13 cellular contexts compared by ENCODE assay signal in the genomic region with DNA sequence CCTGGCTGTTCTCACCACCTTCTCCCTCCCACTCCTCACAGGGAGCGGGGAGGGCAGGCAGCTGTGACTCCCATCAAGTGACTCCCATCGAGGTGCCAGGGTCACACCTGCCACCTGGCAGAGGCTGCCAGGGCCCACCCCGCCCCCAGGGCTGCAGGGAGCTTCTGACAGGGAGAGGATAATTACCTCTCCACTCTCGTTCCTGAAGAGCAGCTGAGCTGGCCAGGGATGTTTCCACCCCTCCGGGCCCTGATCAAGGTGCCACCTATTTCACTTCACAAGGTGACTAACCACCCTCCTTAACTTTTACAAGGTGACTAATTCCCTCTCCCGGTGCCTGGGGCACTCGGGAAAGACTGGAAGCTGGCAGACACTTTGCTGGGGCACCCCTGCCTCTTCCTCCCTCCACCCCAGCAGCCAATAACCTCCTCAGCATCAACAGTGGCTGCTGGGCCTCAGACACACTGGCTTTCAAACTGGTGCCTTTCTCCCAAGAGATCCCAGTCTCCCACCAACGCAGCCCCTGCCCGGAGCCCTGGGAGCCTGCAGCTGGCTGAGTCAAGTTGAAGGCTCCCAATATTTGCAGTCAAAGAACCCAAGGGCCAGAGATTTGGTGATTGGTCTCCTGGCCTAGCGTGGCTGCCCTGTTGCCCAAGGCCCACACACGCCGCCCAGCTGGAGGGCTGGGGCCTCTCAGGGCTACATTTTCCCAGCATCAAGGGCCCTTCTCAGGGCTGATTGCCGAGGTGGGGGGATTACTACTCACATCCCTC. TPM values are rescaled to one million over a fixed set of nuclear protein-coding genes. Genes with fewer than 3 reads are reported as not detected.
DNase-seq lines count a peak whose midpoint lies in the region; ATAC-seq, FAIRE-seq and TF ChIP-seq lines count a peak whose summit lies in the region.
"Had no signal": no experiment of that assay in that cellular context is flagged by ENCODE, and none has a peak within 500 bp of the region (broad histone marks: within the 10 kb centered on the region; RNA-seq: fewer than 3 reads in every experiment).

No MANE protein-coding gene starts in this region.

- FAIRE-seq in keratinocyte (lab: Jason Lieb, UNC), result peak; percentile 92
- FAIRE-seq: TTC549 had no signal

- no peaks in the 10 kb centered on the region for H3K36me3 Mint-ChIP-seq in activated CD4-positive, alpha-beta memory T cell treated with anti-CD3 and anti-CD28 coated beads for 36 hours

- no peak overlapping the region for H3K4me3 Mint-ChIP-seq in activated CD4-positive, alpha-beta memory T cell treated with anti-CD3 and anti-CD28 coated beads for 36 hours
- H3K4me3 Mint-ChIP-seq: activated T-cell treated with anti-CD3 and anti-CD28 coated beads, Interleukin-2, amount 50 U/mL, for 24 hours; B cell had no signal

- CTCF ChIA-PET in PC-3 (lab: Charles Lee), result interaction anchor here (0.6 to 0.7 kb wide), 3 partner anchors 63 to 221 kb away, joined by 3 to 4 read pairs (median 3); no protein-coding TSS in a partner anchor
- CTCF ChIA-PET in activated CD4-positive, alpha-beta memory T cell treated with anti-CD3 and anti-CD28 coated beads for 36 hours (lab: Charles Lee), result no interaction called here

- H3K9ac ChIP-seq in PC-3 (ENCODE audit: low read length) (peak overlapping the region; percentile 48), keratinocyte (ENCODE audit: control insufficient read depth, extremely low read depth, insufficient read depth, low read length) (no peak overlapping the region)
- H3K9ac ChIP-seq: GM23248 had no signal

- H3K79me2 ChIP-seq in PC-3 (ENCODE audit: low read length), result no peaks in the 10 kb centered on the region
- H3K79me2 ChIP-seq in keratinocyte (ENCODE audit: control insufficient read depth, insufficient read depth, low read length), result no peaks in the 10 kb centered on the region

- H4K20me1 ChIP-seq in PC-3 (ENCODE audit: low read length) (peaks cover 4% of the 10 kb centered on the region; the same call in 1 of the 2 replicates), keratinocyte (ENCODE audit: control insufficient read depth, extremely low read depth, insufficient read depth, low read length) (peaks cover 22% of the 10 kb centered on the region)

- dilution Hi-C loops in keratinocyte (cut with MboI; ENCODE audit: extremely low pct_ligation_motif_present, low sequenced_read_pairs), result no loop called here

- no peak for TF ChIP-seq CTCF in PC-3 (conservative IDR thresholded peaks at IDR 0.05; ENCODE audit: low read depth, low read length)
- no peak for TF ChIP-seq CTCF in keratinocyte (optimal IDR thresholded peaks at IDR 0.05 in 1 of 3, IDR thresholded peaks at IDR 0.05 in 1 of 3, conservative IDR thresholded peaks at IDR 0.05 in 1 of 3; ENCODE audit: extremely low read depth in 1 of 3, insufficient read depth in 2 of 3, low read length in 3 of 3)
- TF ChIP-seq CTCF in GM10266 (IDR thresholded peaks at IDR 0.05; ENCODE audit: control insufficient read depth, insufficient read depth, low read depth, missing control alignments), result no peak

- no peaks in the 10 kb centered on the region for H3F3A ChIP-seq in PC-3 (ENCODE audit: low read length, unreplicated experiment)

- no peak overlapping the region for H3K27ac Mint-ChIP-seq in activated CD4-positive, alpha-beta memory T cell treated with anti-CD3 and anti-CD28 coated beads for 36 hours
- H3K27ac Mint-ChIP-seq: activated T-cell treated with anti-CD3 and anti-CD28 coated beads, Interleukin-2, amount 50 U/mL, for 24 hours; B cell had no signal

- H3K4me1 Mint-ChIP-seq in activated CD4-positive, alpha-beta memory T cell treated with anti-CD3 and anti-CD28 coated beads for 36 hours (ENCODE audit: low read depth), result peaks cover 2% of the 10 kb centered on the region

- no TSS peak for BruUV-seq in PC-3 (replicated peaks; lab: Mats Ljungman, UMichigan)

- H3K27ac ChIP-seq in PC-3 (ENCODE audit: low read length), result peak overlapping the region; percentile 75
- no peak overlapping the region for H3K27ac ChIP-seq in keratinocyte (ENCODE audit: control insufficient read depth, insufficient read depth, low read length)
- H3K27ac ChIP-seq: GM23248, right lobe of liver had no signal

- H3K4me2 ChIP-seq in PC-3 (ENCODE audit: low read length) (peak overlapping the region; percentile 61), keratinocyte (ENCODE audit: control insufficient read depth, extremely low read depth, insufficient read depth, low read depth, low read length) (peak overlapping the region; percentile 6)

- peaks cover 6% of the 10 kb centered on the region; the same call in 1 of the 2 replicates for H3K36me3 ChIP-seq in PC-3 (ENCODE audit: low read depth, low read length)
- no peaks in the 10 kb centered on the region for H3K36me3 ChIP-seq in keratinocyte (ENCODE audit: control insufficient read depth in 2 of 2, extremely low read depth in 1 of 2, insufficient read depth in 2 of 2, low read length in 2 of 2)
- H3K36me3 ChIP-seq: right lobe of liver had no signal

- H3K27me3 ChIP-seq in PC-3 (ENCODE audit: low read length), result no peaks in the 10 kb centered on the region
- H3K27me3 ChIP-seq in keratinocyte (ENCODE audit: control insufficient read depth, extremely low read depth, insufficient read depth, low read length), result peaks cover 57% of the 10 kb centered on the region
- H3K27me3 ChIP-seq: right lobe of liver had no signal

- POLR2A ChIA-PET in PC-3 (lab: Charles Lee; ENCODE audit: unreplicated experiment), result interaction anchor here (0.6 kb wide), 1 partner anchor 469 kb away, joined by 3 read pairs; no protein-coding TSS in a partner anchor
- POLR2A ChIA-PET in activated CD4-positive, alpha-beta memory T cell treated with anti-CD3 and anti-CD28 coated beads for 36 hours (lab: Charles Lee), result no interaction called here

- no peaks in the 10 kb centered on the region for H3K9me1 ChIP-seq in keratinocyte (ENCODE audit: control insufficient read depth, extremely low read depth, insufficient read depth, low read length)

- intact Hi-C loops in PC-3 (cut with micrococcal nuclease), result loop anchor here (1.0 to 5.0 kb wide), 2 partner anchors 33 to 253 kb away; no protein-coding TSS in a partner anchor
- intact Hi-C loops in activated CD4-positive, alpha-beta memory T cell treated with anti-CD3 and anti-CD28 coated beads for 36 hours (cut with micrococcal nuclease), result no loop called here

- DNase-seq in DMS53 (lab: John Stamatoyannopoulos, UW) (peak; percentile 96), NCI-H1436 (lab: John Stamatoyannopoulos, UW) (peak; percentile 84), PC-3 (peak; percentile 99), keratinocyte (ENCODE audit: low read depth, low spot score) (peak; percentile 94), pons (ENCODE audit: low spot score) (no peak), activated gamma-delta T cell treated with Interleukin-2 at 50 U/mL for 16 hours (no peak), GM10266 (ENCODE audit: extremely low spot score) (no peak)
- no peak for DNase-seq in activated CD4-positive, alpha-beta memory T cell treated with anti-CD3 and anti-CD28 coated beads for 36 hours
- DNase-seq: activated T-cell treated with anti-CD3 and anti-CD28 coated beads, Interleukin-2, amount 50 U/mL, for 24 hours; GM23248; right lobe of liver had no signal

- no peak overlapping the region for H3K4me3 ChIP-seq in PC-3 (ENCODE audit: low read length)
- no peak overlapping the region for H3K4me3 ChIP-seq in keratinocyte (ENCODE audit: control insufficient read depth in 2 of 3, extremely low read depth in 1 of 3, insufficient read depth in 2 of 3, low read depth in 1 of 3, low read length in 3 of 3)
- H3K4me3 ChIP-seq: GM23248, right lobe of liver had no signal

- no peaks in the 10 kb centered on the region for H3K9me3 ChIP-seq in PC-3 (ENCODE audit: low read length)
- H3K9me3 ChIP-seq in keratinocyte (ENCODE audit: control insufficient read depth, low read depth, low read length), result no peaks in the 10 kb centered on the region
- H3K9me3 ChIP-seq: right lobe of liver had no signal

- no peaks in the 10 kb centered on the region for H3K9me2 ChIP-seq in PC-3 (replicated peaks; ENCODE audit: low read length)

- H3K27me3 Mint-ChIP-seq in activated CD4-positive, alpha-beta memory T cell treated with anti-CD3 and anti-CD28 coated beads for 36 hours, result no peaks in the 10 kb centered on the region
- H3K27me3 Mint-ChIP-seq: activated T-cell treated with anti-CD3 and anti-CD28 coated beads, Interleukin-2, amount 50 U/mL, for 24 hours had no signal

- H3K4me1 ChIP-seq in PC-3 (ENCODE audit: insufficient read depth, low read length), result peaks cover 70% of the 10 kb centered on the region
- peaks cover 18% of the 10 kb centered on the region for H3K4me1 ChIP-seq in keratinocyte (ENCODE audit: control insufficient read depth, extremely low read depth, insufficient read depth, low read length)
- H3K4me1 ChIP-seq: right lobe of liver had no signal

- H3K9me3 Mint-ChIP-seq in activated CD4-positive, alpha-beta memory T cell treated with anti-CD3 and anti-CD28 coated beads for 36 hours, result no peaks in the 10 kb centered on the region
- H3K9me3 Mint-ChIP-seq: activated T-cell treated with anti-CD3 and anti-CD28 coated beads, Interleukin-2, amount 50 U/mL, for 24 hours had no signal

- peak; percentile 65 for ATAC-seq in PC-3
- ATAC-seq: right lobe of liver had no signal

- H2AFZ ChIP-seq in PC-3 (ENCODE audit: low read length), result no peak overlapping the region
- no peak overlapping the region for H2AFZ ChIP-seq in keratinocyte (ENCODE audit: control insufficient read depth, low read length)
- H2AFZ ChIP-seq: GM23248 had no signal

RNA-seq across cellular contexts. Expression of gene MYRF, which starts 22.0 kb away (rescaled TPM):
- total RNA-seq in PC-3 (2014; rRNA removed), result 5.1 and 7.0 TPM in 2 replicates
- polyA plus RNA-seq in keratinocyte, result 0.14 to 0.24 TPM (median 0.24 TPM) in 3 replicates
- 0.07 TPM for polyA plus RNA-seq in keratinocyte (2011; ENCODE audit: low read depth)
- polyA plus RNA-seq in keratinocyte (2011; cell fraction: cytosol; rRNA removed), result 0.13 and 0.17 TPM in 2 replicates
- polyA plus RNA-seq in keratinocyte (2011; cell fraction: nucleus; rRNA removed), result 0.50 and 0.79 TPM in 2 replicates
- 0.24 and 0.39 TPM in 2 replicates for polyA plus RNA-seq in keratinocyte (2012; ENCODE audit: low replicate concordance)
- polyA minus RNA-seq in keratinocyte, result 0.19 to 1.1 TPM (median 0.20 TPM) in 3 replicates
- 0.96 TPM for polyA minus RNA-seq in keratinocyte (2011; cell fraction: cytosol; rRNA and poly(A)+ RNA removed)
- polyA minus RNA-seq in keratinocyte (2011; cell fraction: nucleus; rRNA and poly(A)+ RNA removed), result 0.47 and 0.53 TPM in 2 replicates
- 1 to 10 TPM; 1.2 to 1.4 TPM for total RNA-seq in activated CD4-positive, alpha-beta memory T cell treated with anti-CD3 and anti-CD28 coated beads for 36 hours
- total RNA-seq: GM23248 had no signal

RNA-seq across cellular contexts. Expression of gene DAGLA, which starts 50.2 kb away (rescaled TPM):
- total RNA-seq in PC-3 (2014; rRNA removed), result 8.6 and 12.2 TPM in 2 replicates
- 0.03 to 0.08 TPM (median 0.04 TPM) in 3 replicates for polyA plus RNA-seq in keratinocyte
- not detected for polyA plus RNA-seq in keratinocyte (2011; ENCODE audit: low read depth)
- polyA plus RNA-seq in keratinocyte (2011; cell fraction: cytosol; rRNA removed), result 0.04 TPM in 2 replicates
- polyA plus RNA-seq in keratinocyte (2011; cell fraction: nucleus; rRNA removed), result 0.20 and 0.23 TPM in 2 replicates
- polyA plus RNA-seq in keratinocyte (2012; ENCODE audit: low replicate concordance), result 0.14 TPM in 1 of 2 replicates, not detected in the other
- 0.07 to 0.26 TPM (median 0.10 TPM) in 3 replicates for polyA minus RNA-seq in keratinocyte
- polyA minus RNA-seq in keratinocyte (2011; cell fraction: cytosol; rRNA and poly(A)+ RNA removed), result 0.58 TPM
- 0.31 and 0.42 TPM in 2 replicates for polyA minus RNA-seq in keratinocyte (2011; cell fraction: nucleus; rRNA and poly(A)+ RNA removed)
- total RNA-seq in activated CD4-positive, alpha-beta memory T cell treated with anti-CD3 and anti-CD28 coated beads for 36 hours, result under 1 TPM; 0.12 to 0.15 TPM
- total RNA-seq: B cell had no signal

Comparison
In these comparisons a context has a peak if more than half of its experiments do, and no peak if none do; other contexts are left out.
1. DNase-seq: peak in DMS53 (single experiment), NCI-H1436 (single experiment), PC-3 (single experiment) and keratinocyte (single experiment); none in pons (single experiment), activated gamma-delta T cell treated with Interleukin-2 at 50 U/mL for 16 hours (single experiment), activated CD4-positive, alpha-beta memory T cell treated with anti-CD3 and anti-CD28 coated beads for 36 hours (single experiment) and GM10266 (single experiment).